18 cellular contexts compared by ENCODE assay signal in genomic region chr9:99024959-99025358, GRCh38.
"Had no signal": no experiment of that assay in that cellular context is flagged by ENCODE, and none has a peak within 500 bp of the region (broad histone marks: within the 10 kb centered on the region; RNA-seq: fewer than 3 reads in every experiment).

No MANE protein-coding gene starts in this region.

- H3K4me3 ChIP-seq: left ventricle myocardium inferior, tibial nerve, vagina had no signal

- DNase-seq: activated CD4-positive, alpha-beta T cell treated with anti-CD3 and anti-CD28 coated beads for 48 hours; activated CD8-positive, alpha-beta T cell treated with anti-CD3 and anti-CD28 coated beads for 36 hours; activated naive CD4-positive, alpha-beta T cell treated with anti-CD3 and anti-CD28 coated beads, Interleukin-2, amount 10 ng/mL, durations not matched to agents 7 days and 5 days; central memory CD4-positive, alpha-beta T cell; cortex of kidney; hypothalamus; left ventricle myocardium inferior; natural killer cell; posterior cingulate gyrus; small intestine; stimulated activated CD4-positive, alpha-beta T cell treated with anti-CD3 and anti-CD28 coated beads, Interleukin-4, amount 100 ng/mL, for 4 hours; stimulated activated CD8-positive, alpha-beta memory T cell treated with anti-CD3 and anti-CD28 coated beads, Interleukin-4, amount 100 ng/mL, for 48 hours; stimulated activated naive CD4-positive, alpha-beta T cell treated with Interleukin-2 at 50 U/mL for 16 hours; substantia nigra; T-helper 2 cell had no signal

- H3K27ac ChIP-seq: left ventricle myocardium inferior, neutrophil, tibial nerve, vagina had no signal

- H3K36me3 ChIP-seq: neutrophil had no signal

- H3K27me3 ChIP-seq: tibial nerve, vagina had no signal
